In genomic region chr2:137937246-137937645, GRCh38 we compare ENCODE assay signal across 14 cellular contexts. TPM values are rescaled to one million over a fixed set of nuclear protein-coding genes. Genes with fewer than 3 reads are reported as not detected.
A peak's percentile ranks its signal among the peaks of the same experiment; 100 is the strongest.
DNase-seq lines count a peak whose midpoint lies in the region; ATAC-seq and TF ChIP-seq lines count a peak whose summit lies in the region.
"Had no signal": no experiment of that assay in that cellular context is flagged by ENCODE, and none has a peak within 500 bp of the region (broad histone marks: within the 10 kb centered on the region; RNA-seq: fewer than 3 reads in every experiment).

No MANE protein-coding gene starts in this region.

- no peaks in the 10 kb centered on the region for H3K36me3 ChIP-seq in mesendoderm (ENCODE audit: control insufficient read depth, insufficient read depth, low read length)

- no peak overlapping the region for H2BK15ac ChIP-seq in mesendoderm (replicated peaks; ENCODE audit: low read depth)

- no peak overlapping the region for H3K4ac ChIP-seq in mesendoderm (ENCODE audit: low read depth, low read length)

- WGBS in mesendoderm (ENCODE audit: extremely low coverage, insufficient coverage, low lambda C conversion rate): no CpG with 5 or more reads among the region's 4 CpGs

- peak; percentile 30 for DNase-seq in NCI-H82 treated with DMSO at 0.1 percent for 48 hours (lab: John Stamatoyannopoulos, UW; ENCODE audit: unreplicated experiment)
- DNase-seq in NCI-H82 (lab: John Stamatoyannopoulos, UW): no peak
- peak; percentile 45 for DNase-seq in epithelial cell of esophagus (ENCODE audit: low read depth)
- no peak for DNase-seq in mesendoderm
- no peak for DNase-seq in activated naive CD4-positive, alpha-beta T cell treated with anti-CD3 and anti-CD28 coated beads, Interleukin-2, amount 50 U/mL, for 16 hours
- no peak for DNase-seq in COLO668 (lab: John Stamatoyannopoulos, UW; ENCODE audit: unreplicated experiment)
- DNase-seq: Caco-2; CD8-positive, alpha-beta T cell; DMS53; GF-D8; H7 had no signal

- no peak overlapping the region for H3K27ac ChIP-seq in mesendoderm (ENCODE audit: low read depth, low read length)
- H3K27ac ChIP-seq: 22Rv1 had no signal

- H3K56ac ChIP-seq in mesendoderm (ENCODE audit: low read length): no peak overlapping the region

- no peak overlapping the region for H3K4me2 ChIP-seq in mesendoderm (ENCODE audit: low read length)
- H3K4me2 ChIP-seq: GM23338 had no signal

- H4K8ac ChIP-seq in mesendoderm (ENCODE audit: low read depth, low read length): no peak overlapping the region

- no peak for ATAC-seq in GM19463 (IDR thresholded peaks at IDR 0.05; ENCODE audit: unreplicated experiment)
- ATAC-seq: CD8-positive, alpha-beta T cell; GM23338 had no signal

- TF ChIP-seq CTCF in epithelial cell of esophagus (IDR thresholded peaks at IDR 0.05; ENCODE audit: insufficient read depth, low read depth, low read length, missing control alignments): no peak

- H2AK5ac ChIP-seq in mesendoderm (ENCODE audit: low read length): no peak overlapping the region

- peak overlapping the region; percentile 3 for H3K18ac ChIP-seq in mesendoderm (ENCODE audit: low read length)

- no peaks in the 10 kb centered on the region for H3K79me1 ChIP-seq in mesendoderm (ENCODE audit: low read length)

- H2BK120ac ChIP-seq in mesendoderm (ENCODE audit: low read depth, low read length): no peak overlapping the region

- no peak overlapping the region for H3K9ac ChIP-seq in mesendoderm (ENCODE audit: low read length)

- no peak overlapping the region for H2BK5ac ChIP-seq in mesendoderm (ENCODE audit: low read length)

- no peaks in the 10 kb centered on the region for H3K27me3 ChIP-seq in mesendoderm (ENCODE audit: insufficient read depth, low read length, poor library complexity)

- H3K4me3 ChIP-seq in epithelial cell of esophagus (ENCODE audit: low read length): no peak overlapping the region
- H3K4me3 ChIP-seq in mesendoderm (ENCODE audit: low read length): no peak overlapping the region
- H3K4me3 ChIP-seq: GM23338 had no signal

- H3K4me1 ChIP-seq in mesendoderm (ENCODE audit: control insufficient read depth, low read depth, low read length): no peaks in the 10 kb centered on the region

- H3K79me2 ChIP-seq in mesendoderm (ENCODE audit: control insufficient read depth, insufficient read depth, low read length): no peaks in the 10 kb centered on the region

- H4K5ac ChIP-seq in mesendoderm (ENCODE audit: low read length): no peak overlapping the region

- no peak overlapping the region for H3K23ac ChIP-seq in mesendoderm (ENCODE audit: low read length)

RNA-seq across cellular contexts. Expression of gene HNMT, which starts 27.0 kb away (rescaled TPM):
- 7.8 TPM for polyA plus RNA-seq in mesendoderm (2013, experiment 1 of 2)
- 8.8 TPM for polyA plus RNA-seq in mesendoderm (2013, experiment 2 of 2)

Comparison
In these comparisons a context has a peak if more than half of its experiments do, and no peak if none do; other contexts are left out.
1. DNase-seq: peak in NCI-H82 treated with DMSO at 0.1 percent for 48 hours (single experiment) and epithelial cell of esophagus (single experiment); none in NCI-H82 (single experiment), mesendoderm (single experiment), activated naive CD4-positive, alpha-beta T cell treated with anti-CD3 and anti-CD28 coated beads, Interleukin-2, amount 50 U/mL, for 16 hours (single experiment) and COLO668 (single experiment).